In genomic region chr11:86183694-86184093, GRCh38 we compare ENCODE assay signal across 10 cellular contexts.
A peak's percentile ranks its signal among the peaks of the same experiment; 100 is the strongest.
DNase-seq lines count a peak whose midpoint lies in the region; ATAC-seq and FAIRE-seq lines count a peak whose summit lies in the region.
"Had no signal": no experiment of that assay in that cellular context is flagged by ENCODE, and none has a peak within 500 bp of the region (broad histone marks: within the 10 kb centered on the region; RNA-seq: fewer than 3 reads in every experiment).

No MANE protein-coding gene starts in this region.

- H3K27ac Mint-ChIP-seq in activated T-cell treated with anti-CD3 and anti-CD28 coated beads, Interleukin-2, amount 50 U/mL, for 24 hours, result no peak overlapping the region
- H3K27ac Mint-ChIP-seq in activated T-helper 2 cell treated with anti-CD3 and anti-CD28 coated beads, Interferon-gamma antibody, Interleukin-2, Interleukin-4, amounts not matched to agents 10 μg/mL and 5 μg/mL and 100 μg/mL, durations not matched to agents 14 hours and 24 hours and 36 hours, result no peak overlapping the region

- H3K4me1 Mint-ChIP-seq in activated T-cell treated with anti-CD3 and anti-CD28 coated beads, Interleukin-2, amount 50 U/mL, for 24 hours (ENCODE audit: low read depth), result peaks cover 26% of the 10 kb centered on the region
- H3K4me1 Mint-ChIP-seq in activated T-helper 2 cell treated with anti-CD3 and anti-CD28 coated beads, Interferon-gamma antibody, Interleukin-2, Interleukin-4, amounts not matched to agents 10 μg/mL and 5 μg/mL and 100 μg/mL, durations not matched to agents 14 hours and 24 hours and 36 hours (ENCODE audit: low read depth), result peaks cover 24% of the 10 kb centered on the region

- no peak for FAIRE-seq in urothelium cell line (lab: Jason Lieb, UNC)
- FAIRE-seq: astrocyte had no signal

- ATAC-seq in HG03039 (IDR thresholded peaks at IDR 0.05; ENCODE audit: unreplicated experiment), result peak; percentile 33

- peak; percentile 24 for DNase-seq in DMS53 treated with DMSO at 0.1 percent for 48 hours (lab: John Stamatoyannopoulos, UW; ENCODE audit: unreplicated experiment)
- DNase-seq in activated T-cell treated with anti-CD3 and anti-CD28 coated beads, Interleukin-2, amount 50 U/mL, for 24 hours, result peak; percentile 52
- DNase-seq in myocyte (ENCODE audit: low read depth), result peak; percentile 35
- DNase-seq in NCI-H1436 (lab: John Stamatoyannopoulos, UW), result no peak
- DNase-seq in activated T-helper 2 cell treated with anti-CD3 and anti-CD28 coated beads, Interferon-gamma antibody, Interleukin-2, Interleukin-4, amounts not matched to agents 10 μg/mL and 5 μg/mL and 100 μg/mL, durations not matched to agents 14 hours and 24 hours and 36 hours (ENCODE audit: low spot score), result no peak
- no peak for DNase-seq in NOMO-1 treated with DMSO at 0.1 percent for 48 hours (lab: John Stamatoyannopoulos, UW; ENCODE audit: unreplicated experiment)
- no peak for DNase-seq in urothelium cell line (ENCODE audit: low spot score)
- DNase-seq: GOT3 had no signal

- intact Hi-C loops in activated T-helper 2 cell treated with anti-CD3 and anti-CD28 coated beads, Interferon-gamma antibody, Interleukin-2, Interleukin-4, amounts not matched to agents 10 μg/mL and 5 μg/mL and 100 μg/mL, durations not matched to agents 14 hours and 24 hours and 36 hours (cut with micrococcal nuclease), result loop anchor here (1.0 to 2.0 kb wide), 4 partner anchors 10 to 117 kb away; no protein-coding TSS in a partner anchor

- H3K9me3 Mint-ChIP-seq in activated T-cell treated with anti-CD3 and anti-CD28 coated beads, Interleukin-2, amount 50 U/mL, for 24 hours, result no peaks in the 10 kb centered on the region
- H3K9me3 Mint-ChIP-seq in activated T-helper 2 cell treated with anti-CD3 and anti-CD28 coated beads, Interferon-gamma antibody, Interleukin-2, Interleukin-4, amounts not matched to agents 10 μg/mL and 5 μg/mL and 100 μg/mL, durations not matched to agents 14 hours and 24 hours and 36 hours, result peaks cover 7% of the 10 kb centered on the region

- H3K36me3 Mint-ChIP-seq in activated T-cell treated with anti-CD3 and anti-CD28 coated beads, Interleukin-2, amount 50 U/mL, for 24 hours (ENCODE audit: low read depth), result peaks cover 2% of the 10 kb centered on the region
- H3K36me3 Mint-ChIP-seq in activated T-helper 2 cell treated with anti-CD3 and anti-CD28 coated beads, Interferon-gamma antibody, Interleukin-2, Interleukin-4, amounts not matched to agents 10 μg/mL and 5 μg/mL and 100 μg/mL, durations not matched to agents 14 hours and 24 hours and 36 hours (ENCODE audit: low read depth), result peaks cover 8% of the 10 kb centered on the region

- H3K27me3 Mint-ChIP-seq in activated T-cell treated with anti-CD3 and anti-CD28 coated beads, Interleukin-2, amount 50 U/mL, for 24 hours, result no peaks in the 10 kb centered on the region
- no peaks in the 10 kb centered on the region for H3K27me3 Mint-ChIP-seq in activated T-helper 2 cell treated with anti-CD3 and anti-CD28 coated beads, Interferon-gamma antibody, Interleukin-2, Interleukin-4, amounts not matched to agents 10 μg/mL and 5 μg/mL and 100 μg/mL, durations not matched to agents 14 hours and 24 hours and 36 hours (ENCODE audit: low read depth)

- no peak overlapping the region for H3K4me3 Mint-ChIP-seq in activated T-cell treated with anti-CD3 and anti-CD28 coated beads, Interleukin-2, amount 50 U/mL, for 24 hours
- no peak overlapping the region for H3K4me3 Mint-ChIP-seq in activated T-helper 2 cell treated with anti-CD3 and anti-CD28 coated beads, Interferon-gamma antibody, Interleukin-2, Interleukin-4, amounts not matched to agents 10 μg/mL and 5 μg/mL and 100 μg/mL, durations not matched to agents 14 hours and 24 hours and 36 hours (ENCODE audit: low read depth)

Comparison
In these comparisons a context has a peak if more than half of its experiments do, and no peak if none do; other contexts are left out.
1. DNase-seq: peak in DMS53 treated with DMSO at 0.1 percent for 48 hours (single experiment), activated T-cell treated with anti-CD3 and anti-CD28 coated beads, Interleukin-2, amount 50 U/mL, for 24 hours (single experiment) and myocyte (single experiment); none in NCI-H1436 (single experiment), activated T-helper 2 cell treated with anti-CD3 and anti-CD28 coated beads, Interferon-gamma antibody, Interleukin-2, Interleukin-4, amounts not matched to agents 10 μg/mL and 5 μg/mL and 100 μg/mL, durations not matched to agents 14 hours and 24 hours and 36 hours (single experiment), NOMO-1 treated with DMSO at 0.1 percent for 48 hours (single experiment) and urothelium cell line (single experiment).